In the genomic region with DNA sequence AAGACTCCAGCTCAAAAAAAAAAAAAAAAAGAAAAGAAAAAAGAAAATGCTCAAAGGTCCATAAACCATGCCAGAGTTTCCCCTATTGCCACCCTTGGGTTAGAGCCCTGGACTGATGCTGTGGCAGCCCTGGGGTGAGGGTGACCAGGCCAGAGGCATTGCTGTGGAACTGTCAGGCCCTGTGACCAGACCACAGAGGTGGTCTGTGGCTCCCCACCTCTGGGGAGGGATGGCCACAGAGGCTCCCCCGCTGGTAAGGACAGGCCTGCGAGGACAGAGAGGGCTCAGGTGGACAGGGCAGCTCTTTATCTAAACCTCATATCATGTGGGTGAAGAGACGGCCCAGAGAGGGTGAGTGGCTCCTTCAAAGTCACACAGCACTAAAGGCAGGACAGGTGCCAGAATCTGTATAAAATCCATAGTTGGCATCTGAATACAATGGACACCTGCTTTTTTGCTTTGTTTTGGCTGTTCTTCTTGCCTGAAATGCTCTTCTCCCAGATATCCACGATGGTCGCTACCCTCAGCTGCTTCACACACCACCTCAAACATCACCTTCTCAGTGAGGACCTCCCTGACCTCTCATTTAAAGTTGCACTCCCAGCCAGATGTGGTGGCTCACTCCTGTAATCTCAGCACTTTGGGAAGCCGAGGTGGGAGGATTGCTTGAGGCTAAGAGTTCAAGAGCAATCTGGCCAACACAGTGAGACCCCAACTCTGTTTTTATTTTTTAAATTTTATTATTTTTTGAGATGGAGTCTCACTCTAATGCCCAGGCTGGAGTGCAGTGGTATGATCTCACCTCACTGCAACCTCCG, we compare ENCODE assay signal across 23 cellular contexts. TPM values are rescaled to one million over a fixed set of nuclear protein-coding genes. Genes with fewer than 3 reads are reported as not detected.
"Had no signal": no experiment of that assay in that cellular context is flagged by ENCODE, and none has a peak within 500 bp of the region (broad histone marks: within the 10 kb centered on the region; RNA-seq: fewer than 3 reads in every experiment).

No MANE protein-coding gene starts in this region.

- FAIRE-seq: islet of Langerhans had no signal

- H3K27me3 ChIP-seq: esophagus muscularis mucosa, gastrocnemius medialis, heart right ventricle, right lobe of liver, stomach, transverse colon had no signal

- H3K9ac ChIP-seq: parathyroid adenoma had no signal

- H3K9me3 ChIP-seq: esophagus muscularis mucosa, gastrocnemius medialis, heart right ventricle, mucosa of descending colon, psoas muscle, right lobe of liver, stomach, thoracic aorta, transverse colon had no signal

- DNase-seq: effector memory CD8-positive, alpha-beta T cell; gastrocnemius medialis; heart right ventricle; hypothalamus; kidney glomerular epithelial cell; naive thymus-derived CD8-positive, alpha-beta T cell; nucleus accumbens; retina; stimulated activated CD4-positive, alpha-beta T cell treated with anti-CD3 and anti-CD28 coated beads, Interleukin-2, amount 100 ng/mL, for 24 hours; stimulated activated CD4-positive, alpha-beta T cell treated with anti-CD3 and anti-CD28 coated beads, Interleukin-4, amount 100 ng/mL, for 4 hours; stimulated activated naive B cell treated with anti-CD40 and anti-IgM and Interleukin-4, amounts not matched to agents 10 μg/mL and 1 μg/mL and 100 μg/mL, for 72 hours; stomach; substantia nigra; transverse colon had no signal

- H3K27ac ChIP-seq: epithelial cell of prostate, esophagus muscularis mucosa, gastrocnemius medialis, heart right ventricle, parathyroid adenoma, psoas muscle, right lobe of liver, stomach, thoracic aorta, transverse colon had no signal

- ATAC-seq: effector memory CD8-positive, alpha-beta T cell; gastrocnemius medialis; heart right ventricle; mucosa of descending colon; naive thymus-derived CD8-positive, alpha-beta T cell; right lobe of liver; stimulated activated naive B cell treated with anti-CD40 and anti-IgM and Interleukin-4, amounts not matched to agents 10 μg/mL and 1 μg/mL and 100 μg/mL, for 72 hours had no signal

- H3K4me1 ChIP-seq: gastrocnemius medialis, heart right ventricle, parathyroid adenoma, psoas muscle, right lobe of liver, stomach had no signal

- H3K36me3 ChIP-seq: gastrocnemius medialis, right lobe of liver, thoracic aorta, transverse colon had no signal

- H3K79me2 ChIP-seq: parathyroid adenoma had no signal

- H2AFZ ChIP-seq: parathyroid adenoma had no signal

- H3K4me3 ChIP-seq: esophagus muscularis mucosa, gastrocnemius medialis, heart right ventricle, mucosa of descending colon, psoas muscle, right lobe of liver, stomach, thoracic aorta, transverse colon had no signal

RNA-seq across cellular contexts. Expression of a gene that starts 22.5 kb away (rescaled TPM):
- total RNA-seq: esophagus muscularis mucosa; naive thymus-derived CD8-positive, alpha-beta T cell; right lobe of liver; skeletal muscle tissue; thoracic aorta had no signal
- polyA plus RNA-seq: naive thymus-derived CD8-positive, alpha-beta T cell had no signal
